8 cellular contexts compared by ENCODE assay signal in genomic region chr5:171336486-171337206, GRCh38. TPM values are rescaled to one million over a fixed set of nuclear protein-coding genes. Genes with fewer than 3 reads are reported as not detected.
DNase-seq lines count a peak whose midpoint lies in the region; ATAC-seq, FAIRE-seq and TF ChIP-seq lines count a peak whose summit lies in the region.

No MANE protein-coding gene starts in this region.

- no peak for ATAC-seq in HG02571 (IDR thresholded peaks at IDR 0.05; ENCODE audit: unreplicated experiment)

- no peaks in the 10 kb centered on the region for H3K36me3 ChIP-seq in bronchial epithelial cell (ENCODE audit: control insufficient read depth, insufficient read depth, low read length)

- peak; percentile 21 for DNase-seq in AG09309 (ENCODE audit: low read depth)
- DNase-seq in NCI-H524 treated with DMSO at 0.1 percent for 48 hours (lab: John Stamatoyannopoulos, UW): peak; percentile 19
- peak; percentile 52 for DNase-seq in bronchial epithelial cell (ENCODE audit: low read depth)
- peak; percentile 64 for DNase-seq in islet precursor cell
- no peak for DNase-seq in activated CD4-positive, CD25-positive, alpha-beta regulatory T cell treated with anti-CD3 and anti-CD28 coated beads, Interleukin-2, amount 50 U/mL, for 72 hours

- H3K4me3 ChIP-seq in AG09309 (ENCODE audit: control insufficient read depth, low read depth, low read length): peak overlapping the region; percentile 55
- H3K4me3 ChIP-seq in bronchial epithelial cell (ENCODE audit: low read depth, low read length): peak overlapping the region; percentile 37
- peak overlapping the region in 4 of 7 experiments; percentile 10 to 30 (median 18) for H3K4me3 ChIP-seq in skin epidermis

- no peak overlapping the region for H3K27ac ChIP-seq in skin epidermis

- peak; percentile 92 for TF ChIP-seq CTCF in AG09309 (IDR thresholded peaks at IDR 0.05; ENCODE audit: control insufficient read depth, insufficient read depth, low read depth, low read length, missing control alignments)
- peak; percentile 31; the same call in 1 of the 2 replicates for TF ChIP-seq CTCF in GM12874 (IDR thresholded peaks at IDR 0.05; ENCODE audit: insufficient read depth, low read depth, low read length)
- TF ChIP-seq CTCF in bronchial epithelial cell (IDR thresholded peaks at IDR 0.05; ENCODE audit: insufficient read depth, low read length, severe bottlenecking): peak; percentile 79

- FAIRE-seq in bronchial epithelial cell (lab: Jason Lieb, UNC): no peak

- peaks cover 8% of the 10 kb centered on the region for H3K27me3 ChIP-seq in bronchial epithelial cell (ENCODE audit: control insufficient read depth, insufficient read depth, low read length)

RNA-seq across cellular contexts. Expression of gene TLX3, which starts 27.6 kb away (rescaled TPM):
- total RNA-seq in bronchial epithelial cell: not detected in 2 replicates

RNA-seq across cellular contexts. Expression of gene NPM1, which starts 51.0 kb away (rescaled TPM):
- total RNA-seq in bronchial epithelial cell: 1,055 and 2,049 TPM in 2 replicates

Comparison
In these comparisons a context has a peak if more than half of its experiments do, and no peak if none do; other contexts are left out.
1. CTCF ChIP-seq: peak in every context shown above with its lines; median percentile 92 in AG09309; 79 in bronchial epithelial cell; 31 in GM12874.